In genomic region chr15:24954783-24955548, GRCh38 we compare ENCODE assay signal across 8 cellular contexts. TPM values are rescaled to one million over a fixed set of nuclear protein-coding genes. Genes with fewer than 3 reads are reported as not detected.
A peak's percentile ranks its signal among the peaks of the same experiment; 100 is the strongest.
DNase-seq lines count a peak whose midpoint lies in the region; ATAC-seq and TF ChIP-seq lines count a peak whose summit lies in the region.

Gene SNRPN, plus strand, starts transcription at chr15:24954987. Its CDS starts 19,467 bp downstream, at chr15:24974454.
Gene SNURF, plus strand, starts transcription at chr15:24954987. Its CDS starts 62 bp downstream, at chr15:24955049.

- peak; percentile 24 for ATAC-seq in CD4-positive, alpha-beta T cell (ENCODE audit: poor library complexity)
- ATAC-seq in GM19463 (IDR thresholded peaks at IDR 0.05; ENCODE audit: unreplicated experiment), result peak; percentile 53

- peak within 1 kb of the TSS; percentile 57 for H2AFZ ChIP-seq in Loucy (ENCODE audit: low read length)

- peaks cover 2% of the 10 kb centered on the region for H3K9me3 Mint-ChIP-seq in CD4-positive, alpha-beta T cell

- POLR2A ChIA-PET in CD4-positive, alpha-beta T cell (lab: Charles Lee), result interaction anchor here (1.1 kb wide), 1 partner anchor 26 kb away, joined by 3 read pairs; no protein-coding TSS in a partner anchor

- peak within 1 kb of the TSS; percentile 99 for H3K27ac Mint-ChIP-seq in CD4-positive, alpha-beta T cell

- in situ Hi-C loops in T47D (cut with HindIII; ENCODE audit: low pct_unique_long_range_greater_than_20kb, low sequenced_read_pairs), result no loop called here

- H3K36me3 ChIP-seq in Loucy (ENCODE audit: insufficient read depth, low read length) (no peaks in the 10 kb centered on the region), skeletal muscle tissue (ENCODE audit: control insufficient read depth in 3 of 3, insufficient read depth in 3 of 3, low read length in 3 of 3) (no peaks in the 10 kb centered on the region)

- peaks cover 19% of the 10 kb centered on the region for H3K4me1 Mint-ChIP-seq in CD4-positive, alpha-beta T cell (ENCODE audit: low read depth)

- intact Hi-C loops in CD4-positive, alpha-beta T cell (cut with DNase I, micrococcal nuclease), result loop anchor here in 1 of 2 experiments (5.0 kb wide), 2 partner anchors 482 to 1127 kb away; partner anchors contain the start of gene UBE3A

- peaks cover 24% of the 10 kb centered on the region for H3K4me1 ChIP-seq in Loucy (ENCODE audit: insufficient read depth, low read length, poor library complexity, severe bottlenecking)
- peaks cover 0 to 4% (median 2%) of the 10 kb centered on the region in 3 donors for H3K4me1 ChIP-seq in skeletal muscle tissue (ENCODE audit: control insufficient read depth in 3 of 3, insufficient read depth in 3 of 3, low read length in 3 of 3)

- H3K9ac ChIP-seq in Loucy (ENCODE audit: low read depth, low read length, poor library complexity, severe bottlenecking) (peak within 1 kb of the TSS; percentile 77), skeletal muscle tissue (ENCODE audit: low read depth in 1 of 3, low read length in 3 of 3) (peak within 1 kb of the TSS; percentile 93 to 97 (median 95))

- no peaks in the 10 kb centered on the region for H3K27me3 ChIP-seq in CD4-positive, alpha-beta T cell (ENCODE audit: control insufficient read depth, insufficient read depth, low read length)
- H3K27me3 ChIP-seq in Loucy (ENCODE audit: insufficient read depth, low read length, poor library complexity, severe bottlenecking) (no peaks in the 10 kb centered on the region), skeletal muscle tissue (ENCODE audit: control insufficient read depth in 3 of 3, insufficient read depth in 3 of 3, low read length in 3 of 3) (no peaks in the 10 kb centered on the region)

- no peaks in the 10 kb centered on the region for H3K9me2 ChIP-seq in Loucy (replicated peaks; ENCODE audit: low read depth, low read length)

- peak; percentile 47 to 66 (median 53) for DNase-seq in CD4-positive, alpha-beta T cell
- DNase-seq in T47D (ENCODE audit: low read depth in 1 of 2, low spot score in 1 of 2), result peak; percentile 38 to 71
- DNase-seq in iPS-NIHi11 (ENCODE audit: low spot score), result peak; percentile 63
- no peak for DNase-seq in NCI-H748 treated with DMSO at 0.1 percent for 48 hours (lab: John Stamatoyannopoulos, UW)

- CTCF ChIA-PET in CD4-positive, alpha-beta T cell (lab: Charles Lee), result no interaction called here

- peaks cover 46% of the 10 kb centered on the region for H3K79me2 ChIP-seq in Loucy (ENCODE audit: insufficient read depth, low read length)

- peak within 1 kb of the TSS; percentile 75 for H3K4me2 ChIP-seq in Loucy (ENCODE audit: low read depth, low read length, poor library complexity, severe bottlenecking)

- H3K36me3 Mint-ChIP-seq in CD4-positive, alpha-beta T cell (ENCODE audit: low read depth), result peaks cover 53% of the 10 kb centered on the region

- H3K4me3 ChIP-seq in Loucy (ENCODE audit: low read length, poor library complexity, severe bottlenecking) (peak within 1 kb of the TSS; percentile 90), skeletal muscle tissue (ENCODE audit: low read length in 3 of 3) (peak within 1 kb of the TSS; percentile 86 to 92 (median 89))

- H3K27ac ChIP-seq in CD4-positive, alpha-beta T cell (ENCODE audit: low read depth, low read length), result peak within 1 kb of the TSS; percentile 92
- H3K27ac ChIP-seq in VCaP, result peak within 1 kb of the TSS; percentile 93
- H3K27ac ChIP-seq in skeletal muscle tissue (ENCODE audit: low read depth, low read length), result peak within 1 kb of the TSS; percentile 90

- H3K27me3 Mint-ChIP-seq in CD4-positive, alpha-beta T cell, result no peaks in the 10 kb centered on the region

- H3K4me3 Mint-ChIP-seq in CD4-positive, alpha-beta T cell, result peak within 1 kb of the TSS; percentile 96

- H3F3A ChIP-seq in Loucy (ENCODE audit: low read depth), result no peaks in the 10 kb centered on the region

- peaks cover 15% of the 10 kb centered on the region for H3K9me3 ChIP-seq in CD4-positive, alpha-beta T cell (ENCODE audit: control insufficient read depth, low read length)
- H3K9me3 ChIP-seq in Loucy (ENCODE audit: insufficient read depth, low read depth, low read length), result no peaks in the 10 kb centered on the region
- H3K9me3 ChIP-seq in skeletal muscle tissue (ENCODE audit: control insufficient read depth in 3 of 3, low read length in 3 of 3), result no peaks in the 10 kb centered on the region

- H4K20me1 ChIP-seq in Loucy (ENCODE audit: insufficient read depth, low read length, poor library complexity, severe bottlenecking), result peaks cover 24% of the 10 kb centered on the region

- no peak for TF ChIP-seq CTCF in CD4-positive, alpha-beta T cell (IDR thresholded peaks at IDR 0.05)
- TF ChIP-seq CTCF in Loucy (conservative IDR thresholded peaks at IDR 0.05; ENCODE audit: low read length) (no peak), VCaP (conservative IDR thresholded peaks at IDR 0.05) (no peak)

RNA-seq across cellular contexts. Expression of gene SNRPN, which starts in this region (rescaled TPM):
- 10 to 100 TPM; 69.5 to 74.5 TPM for total RNA-seq in CD4-positive, alpha-beta T cell
- 150 TPM for total RNA-seq in skeletal muscle tissue

RNA-seq across cellular contexts. Expression of gene SNURF, which starts in this region (rescaled TPM):
- 10 to 100 TPM; 30.1 to 44.0 TPM for total RNA-seq in CD4-positive, alpha-beta T cell
- 36.0 TPM for total RNA-seq in skeletal muscle tissue
